In genomic region chr1:154729598-154729997, GRCh38 we compare ENCODE assay signal across 12 cellular contexts.
DNase-seq lines count a peak whose midpoint lies in the region; ATAC-seq and TF ChIP-seq lines count a peak whose summit lies in the region.
"Had no signal": no experiment of that assay in that cellular context is flagged by ENCODE, and none has a peak within 500 bp of the region (broad histone marks: within the 10 kb centered on the region; RNA-seq: fewer than 3 reads in every experiment).

No MANE protein-coding gene starts in this region.

- peaks cover 43% of the 10 kb centered on the region for H3K4me1 Mint-ChIP-seq in stimulated activated naive CD8-positive, alpha-beta T cell treated with anti-CD3 and anti-CD28 coated beads, Interleukin-15, Interleukin-2, amounts not matched to agents 100 ng/mL and 50 ng/mL, for 24 hours (ENCODE audit: low read depth)
- H3K4me1 Mint-ChIP-seq: naive B cell had no signal

- no peaks in the 10 kb centered on the region for H3K36me3 ChIP-seq in neural cell (ENCODE audit: insufficient read depth, low read length)

- peaks cover 7% of the 10 kb centered on the region for H3K27me3 Mint-ChIP-seq in stimulated activated naive CD8-positive, alpha-beta T cell treated with anti-CD3 and anti-CD28 coated beads, Interleukin-15, Interleukin-2, amounts not matched to agents 100 ng/mL and 50 ng/mL, for 24 hours

- no peak for TF ChIP-seq EP300 in neural cell (conservative IDR thresholded peaks at IDR 0.05; ENCODE audit: poor library complexity, severe bottlenecking)

- no peaks in the 10 kb centered on the region for H3K27me3 ChIP-seq in neural cell (ENCODE audit: insufficient read depth, low read depth, low read length)
- H3K27me3 ChIP-seq in foreskin keratinocyte, result no peaks in the 10 kb centered on the region

- H3K9me3 Mint-ChIP-seq in stimulated activated naive CD8-positive, alpha-beta T cell treated with anti-CD3 and anti-CD28 coated beads, Interleukin-15, Interleukin-2, amounts not matched to agents 100 ng/mL and 50 ng/mL, for 24 hours, result no peaks in the 10 kb centered on the region
- H3K9me3 Mint-ChIP-seq: stimulated activated naive B cell treated with anti-CD40 and anti-IgM and Interleukin-4, amounts not matched to agents 10 μg/mL and 1 μg/mL and 100 μg/mL, for 72 hours had no signal

- no peak overlapping the region for H3K4me2 ChIP-seq in neural cell (ENCODE audit: low read length)
- H3K4me2 ChIP-seq: SK-N-SH had no signal

- H3K4me3 Mint-ChIP-seq in stimulated activated naive CD8-positive, alpha-beta T cell treated with anti-CD3 and anti-CD28 coated beads, Interleukin-15, Interleukin-2, amounts not matched to agents 100 ng/mL and 50 ng/mL, for 24 hours, result no peak overlapping the region
- H3K4me3 Mint-ChIP-seq: naive B cell; stimulated activated naive B cell treated with anti-CD40 and anti-IgM and Interleukin-4, amounts not matched to agents 10 μg/mL and 1 μg/mL and 100 μg/mL, for 72 hours had no signal

- no peaks in the 10 kb centered on the region for H3K79me2 ChIP-seq in neural cell (replicated peaks; ENCODE audit: insufficient read depth, low read length)

- H3K36me3 Mint-ChIP-seq in stimulated activated naive CD8-positive, alpha-beta T cell treated with anti-CD3 and anti-CD28 coated beads, Interleukin-15, Interleukin-2, amounts not matched to agents 100 ng/mL and 50 ng/mL, for 24 hours (ENCODE audit: low read depth), result no peaks in the 10 kb centered on the region
- H3K36me3 Mint-ChIP-seq: naive B cell; stimulated activated naive B cell treated with anti-CD40 and anti-IgM and Interleukin-4, amounts not matched to agents 10 μg/mL and 1 μg/mL and 100 μg/mL, for 72 hours had no signal

- TF ChIP-seq CTCF in neural cell (IDR thresholded peaks at IDR 0.05; ENCODE audit: poor library complexity, severe bottlenecking) (no peak), foreskin keratinocyte (conservative IDR thresholded peaks at IDR 0.05) (no peak)

- no peaks in the 10 kb centered on the region for H4K20me1 ChIP-seq in neural cell (ENCODE audit: insufficient read depth)

- H3K27ac ChIP-seq in neural cell (ENCODE audit: low read length) (peak overlapping the region; percentile 60), foreskin keratinocyte (no peak overlapping the region)

- no peak overlapping the region for H3K4me3 ChIP-seq in neural cell (ENCODE audit: low read length)

- H3K27ac Mint-ChIP-seq in stimulated activated naive CD8-positive, alpha-beta T cell treated with anti-CD3 and anti-CD28 coated beads, Interleukin-15, Interleukin-2, amounts not matched to agents 100 ng/mL and 50 ng/mL, for 24 hours, result peak overlapping the region; percentile 0
- H3K27ac Mint-ChIP-seq: naive B cell; stimulated activated naive B cell treated with anti-CD40 and anti-IgM and Interleukin-4, amounts not matched to agents 10 μg/mL and 1 μg/mL and 100 μg/mL, for 72 hours had no signal

- H2AFZ ChIP-seq in neural cell (ENCODE audit: low read depth, low read length), result no peak overlapping the region

- DNase-seq in stimulated activated naive CD8-positive, alpha-beta T cell treated with anti-CD3 and anti-CD28 coated beads, Interleukin-15, Interleukin-2, amounts not matched to agents 100 U/mL and 50 U/mL, for 24 hours, result no peak
- peak; percentile 17 for DNase-seq in dermis blood vessel endothelial cell
- no peak for DNase-seq in activated CD4-positive, CD25-positive, alpha-beta regulatory T cell (lab: John Stamatoyannopoulos, UW)
- DNase-seq in NCI-H82 treated with DMSO at 0.1 percent for 48 hours (lab: John Stamatoyannopoulos, UW; ENCODE audit: unreplicated experiment), result no peak
- DNase-seq in foreskin keratinocyte, result no peak
- no peak for DNase-seq in OCI-M1 (lab: John Stamatoyannopoulos, UW)
- DNase-seq: activated gamma-delta T cell; naive B cell; SK-N-SH; stimulated activated naive B cell treated with anti-CD40 and anti-IgM and Interleukin-4, amounts not matched to agents 10 μg/mL and 1 μg/mL and 100 μg/mL, for 72 hours had no signal

- H3K9me3 ChIP-seq in neural cell (ENCODE audit: low read length), result no peaks in the 10 kb centered on the region
- H3K9me3 ChIP-seq: SK-N-SH had no signal

- no peak overlapping the region for H3K9ac ChIP-seq in neural cell (ENCODE audit: low read length)
- H3K9ac ChIP-seq: SK-N-SH had no signal

- no peak for TF ChIP-seq RAD21 in neural cell (conservative IDR thresholded peaks at IDR 0.05)

- no peaks in the 10 kb centered on the region for H3F3A ChIP-seq in neural cell (ENCODE audit: insufficient read depth, low read length, poor library complexity, severe bottlenecking)

- no peak for ATAC-seq in stimulated activated naive CD8-positive, alpha-beta T cell treated with anti-CD3 and anti-CD28 coated beads, Interleukin-15, Interleukin-2, amounts not matched to agents 100 U/mL and 50 U/mL, for 24 hours
- no peak for ATAC-seq in foreskin keratinocyte
- ATAC-seq: stimulated activated naive B cell treated with anti-CD40 and anti-IgM and Interleukin-4, amounts not matched to agents 10 μg/mL and 1 μg/mL and 100 μg/mL, for 72 hours had no signal

- H3K4me1 ChIP-seq in foreskin keratinocyte, result no peaks in the 10 kb centered on the region

- no peaks in the 10 kb centered on the region for H3K9me2 ChIP-seq in neural cell (ENCODE audit: insufficient read depth, low read length)
- H3K9me2 ChIP-seq: SK-N-SH had no signal

TF ChIP-seq in neural cell, 6 proteins besides CTCF, POLR2A, EP300 and RAD21:
- TF ChIP-seq POLR2AphosphoS5 (IDR thresholded peaks at IDR 0.05) (no peak), SMC3 (conservative IDR thresholded peaks at IDR 0.05; ENCODE audit: poor library complexity) (no peak), MXI1 (conservative IDR thresholded peaks at IDR 0.05; ENCODE audit: poor library complexity, severe bottlenecking) (no peak), TAF1 (IDR thresholded peaks at IDR 0.05; ENCODE audit: low read depth) (no peak), REST (IDR thresholded peaks at IDR 0.05; ENCODE audit: borderline replicate concordance) (no peak), EZH2 (IDR thresholded peaks at IDR 0.05; ENCODE audit: borderline replicate concordance, insufficient read depth, low read length, poor library complexity, severe bottlenecking) (no peak)
